8 cellular contexts compared by ENCODE assay signal in the genomic region with DNA sequence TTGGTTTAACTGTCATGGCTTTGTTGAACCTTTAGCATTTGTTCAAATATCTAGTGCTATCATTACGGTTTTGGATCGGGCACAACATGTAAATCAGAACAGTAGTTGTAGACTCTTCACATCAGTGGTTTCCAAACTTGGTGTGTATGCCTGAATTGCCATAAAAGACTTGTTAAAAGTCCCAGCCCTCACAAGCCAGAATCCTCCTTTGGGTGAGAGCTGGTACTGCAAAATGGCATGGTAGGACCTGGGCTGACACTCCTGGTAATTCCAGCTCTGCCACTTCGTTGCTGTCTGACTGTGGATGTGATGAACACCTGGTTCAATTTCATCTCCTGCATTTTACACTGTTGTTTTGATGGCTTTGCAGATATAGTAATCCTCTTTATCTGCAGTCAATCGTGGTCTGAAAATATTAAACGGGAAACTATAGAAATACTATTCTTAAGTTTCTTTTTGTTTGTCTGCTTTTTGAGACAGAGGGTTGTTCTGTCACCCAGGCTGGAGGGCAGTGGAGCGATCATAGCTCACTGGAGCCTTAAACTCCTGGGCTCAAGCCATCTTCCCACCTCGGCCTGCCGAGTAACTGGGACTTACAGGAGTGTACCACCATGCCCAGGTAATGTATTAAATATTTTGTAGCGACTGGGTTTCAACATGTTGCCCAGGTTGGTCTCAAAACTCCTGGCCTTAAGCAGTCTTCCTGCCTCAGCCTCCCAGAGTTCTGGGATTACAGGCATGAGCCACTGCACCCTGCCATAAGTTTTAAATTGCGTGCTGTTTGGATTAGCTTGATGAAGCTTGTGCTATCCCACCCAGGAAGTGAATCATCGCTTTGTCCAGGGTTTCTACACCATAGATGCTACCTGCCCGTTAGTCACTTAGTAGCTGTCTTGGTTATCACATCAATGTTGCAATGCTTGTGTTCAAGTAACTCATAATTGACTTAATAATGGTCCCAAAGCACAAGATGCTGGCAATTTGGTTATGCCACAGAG.
DNase-seq lines count a peak whose midpoint lies in the region; ATAC-seq, FAIRE-seq and TF ChIP-seq lines count a peak whose summit lies in the region.

No MANE protein-coding gene starts in this region.

- H3K4me3 ChIP-seq in endodermal cell (ENCODE audit: low read length) (no peak overlapping the region), skin epidermis (no peak overlapping the region)

- 90 to 95% methylated on average over 11 to 12 of the region's 12 CpGs for WGBS in endodermal cell (ENCODE audit: insufficient coverage in 1 of 2, insufficient read length in 1 of 2), 2 experiments

- H3K27ac ChIP-seq in endodermal cell (ENCODE audit: low read depth, low read length), result no peak overlapping the region
- peak overlapping the region in 12 of 21 experiments; percentile 6 to 82 (median 56) for H3K27ac ChIP-seq in skin epidermis

- H3K4me1 ChIP-seq in endodermal cell (ENCODE audit: control insufficient read depth, insufficient read depth, low read length), result no peaks in the 10 kb centered on the region

- no peaks in the 10 kb centered on the region for H3K27me3 Mint-ChIP-seq in endodermal cell (ENCODE audit: insufficient read depth)

- peaks cover 37% of the 10 kb centered on the region for H3K4me1 Mint-ChIP-seq in endodermal cell

- H3K27me3 ChIP-seq in endodermal cell (ENCODE audit: control insufficient read depth, insufficient read depth, low read length, poor library complexity, severe bottlenecking), result no peaks in the 10 kb centered on the region

- no peaks in the 10 kb centered on the region for H3K9me3 ChIP-seq in endodermal cell (ENCODE audit: control insufficient read depth, low read length)

- peak; percentile 73 for TF ChIP-seq CTCF in endodermal cell (conservative IDR thresholded peaks at IDR 0.05)
- TF ChIP-seq CTCF in GM20000 (IDR thresholded peaks at IDR 0.05; ENCODE audit: extremely low read depth, missing control alignments), result no peak

- no peak overlapping the region for H3K9ac ChIP-seq in endodermal cell (ENCODE audit: extremely low read depth, low read length, poor library complexity, severe bottlenecking)

- peak; percentile 39 for ATAC-seq in HG03103 (IDR thresholded peaks at IDR 0.05; ENCODE audit: low read depth, unreplicated experiment)

- FAIRE-seq in G401.6 (lab: Jason Lieb, UNC), result peak; percentile 23

- H3K9me3 Mint-ChIP-seq in endodermal cell, result no peaks in the 10 kb centered on the region

- no peak overlapping the region for H3K27ac Mint-ChIP-seq in endodermal cell

- H3K36me3 ChIP-seq in endodermal cell (ENCODE audit: control insufficient read depth, insufficient read depth, low read length), result no peaks in the 10 kb centered on the region

- no peak overlapping the region for H3K4me3 Mint-ChIP-seq in endodermal cell

- peaks cover 6% of the 10 kb centered on the region for H3K36me3 Mint-ChIP-seq in endodermal cell (ENCODE audit: low read depth)

- DNase-seq in SW 1271 (lab: John Stamatoyannopoulos, UW) (peak; percentile 45 to 91), endodermal cell (peak; percentile 85), AG20443 (ENCODE audit: low spot score) (no peak), NCI-H2171 (lab: John Stamatoyannopoulos, UW) (no peak), GM20000 (ENCODE audit: low spot score) (no peak)

Comparison
In these comparisons a context has a peak if more than half of its experiments do, and no peak if none do; other contexts are left out.
1. DNase-seq: peak in SW 1271 (2 of 2) and endodermal cell (single experiment); none in AG20443 (single experiment), NCI-H2171 (single experiment) and GM20000 (single experiment).